Comparison of ENCODE assay signal across 15 cellular contexts in the genomic region with DNA sequence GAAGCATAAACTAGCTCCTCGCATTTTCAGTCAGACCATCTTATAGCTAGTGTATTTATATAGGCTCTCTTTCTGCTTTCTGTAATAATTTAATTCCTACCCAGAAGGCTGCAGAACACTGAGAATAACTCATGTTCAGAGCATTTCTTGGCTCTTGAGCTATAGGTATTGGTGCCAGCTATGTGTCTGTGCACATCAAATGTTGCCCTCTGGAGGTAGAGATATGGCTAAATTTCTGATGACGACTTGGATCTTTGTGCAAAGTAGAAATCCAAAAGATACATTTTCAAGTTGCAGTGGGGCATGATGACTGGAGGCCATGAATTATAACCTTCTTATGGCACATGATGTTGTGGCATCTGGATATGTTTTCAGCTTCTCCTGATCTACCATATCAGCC.
DNase-seq lines count a peak whose midpoint lies in the region; ATAC-seq and TF ChIP-seq lines count a peak whose summit lies in the region.
"Had no signal": no experiment of that assay in that cellular context is flagged by ENCODE, and none has a peak within 500 bp of the region (broad histone marks: within the 10 kb centered on the region; RNA-seq: fewer than 3 reads in every experiment).

No MANE protein-coding gene starts in this region.

- H3K36me3 Mint-ChIP-seq in activated naive CD4-positive, alpha-beta T cell treated with anti-CD3 and anti-CD28 coated beads for 36 hours (ENCODE audit: low read depth), result no peaks in the 10 kb centered on the region

- H3K27ac ChIP-seq in psoas muscle, result no peak overlapping the region
- H3K27ac ChIP-seq: coronary artery, esophagus muscularis mucosa, neural progenitor cell had no signal

- ATAC-seq in psoas muscle (peak in 3 of 4 donors; percentile 23 to 74 (median 67)), HG03354 (IDR thresholded peaks at IDR 0.05; ENCODE audit: poor library complexity, severe bottlenecking, unreplicated experiment) (no peak), HG03442 (IDR thresholded peaks at IDR 0.05; ENCODE audit: unreplicated experiment) (no peak)
- ATAC-seq: activated CD4-positive, alpha-beta T cell treated with anti-CD3 and anti-CD28 coated beads for 36 hours had no signal

- H3K4me3 ChIP-seq in GM06990 (replicated peaks; ENCODE audit: low read depth, low read length) (no peak overlapping the region), epithelial cell of esophagus (ENCODE audit: low read length) (no peak overlapping the region), psoas muscle (no peak overlapping the region)
- H3K4me3 ChIP-seq: coronary artery, esophagus muscularis mucosa, neural progenitor cell had no signal

- CTCF ChIA-PET in activated naive CD4-positive, alpha-beta T cell treated with anti-CD3 and anti-CD28 coated beads for 36 hours (lab: Charles Lee), result interaction anchor here (1.2 kb wide), 1 partner anchor 36 kb away, joined by 3 read pairs; no protein-coding TSS in a partner anchor

- no peaks in the 10 kb centered on the region for H3K9me3 Mint-ChIP-seq in activated naive CD4-positive, alpha-beta T cell treated with anti-CD3 and anti-CD28 coated beads for 36 hours
- H3K9me3 Mint-ChIP-seq: neural progenitor cell had no signal

- no peaks in the 10 kb centered on the region for H3K27me3 Mint-ChIP-seq in activated naive CD4-positive, alpha-beta T cell treated with anti-CD3 and anti-CD28 coated beads for 36 hours (ENCODE audit: low read depth)

- no peaks in the 10 kb centered on the region for H3K9me3 ChIP-seq in psoas muscle
- H3K9me3 ChIP-seq: esophagus muscularis mucosa had no signal

- intact Hi-C loops in psoas muscle (cut with DNase I), result no loop called here
- intact Hi-C loops in activated naive CD4-positive, alpha-beta T cell treated with anti-CD3 and anti-CD28 coated beads for 36 hours (cut with micrococcal nuclease), result no loop called here

- no peak overlapping the region for H3K4me3 Mint-ChIP-seq in activated naive CD4-positive, alpha-beta T cell treated with anti-CD3 and anti-CD28 coated beads for 36 hours
- H3K4me3 Mint-ChIP-seq: activated CD4-positive, alpha-beta T cell treated with anti-CD3 and anti-CD28 coated beads for 36 hours; neural progenitor cell had no signal

- TF ChIP-seq CTCF in GM06990 (IDR thresholded peaks at IDR 0.05; ENCODE audit: insufficient read depth, low read length, poor library complexity, severe bottlenecking) (peak; percentile 8), epithelial cell of esophagus (IDR thresholded peaks at IDR 0.05; ENCODE audit: insufficient read depth, low read depth, low read length, missing control alignments) (peak; percentile 38), psoas muscle (IDR thresholded peaks at IDR 0.05) (no peak)

- DNase-seq in GM06990 (ENCODE audit: extremely low read depth, insufficient read length) (no peak), OCI-M1 (lab: John Stamatoyannopoulos, UW) (peak; percentile 11), epithelial cell of esophagus (ENCODE audit: low read depth) (peak; percentile 27), psoas muscle (no peak), DMS79 treated with DMSO at 0.1 percent for 48 hours (lab: John Stamatoyannopoulos, UW) (no peak)
- no peak for DNase-seq in activated naive CD4-positive, alpha-beta T cell treated with anti-CD3 and anti-CD28 coated beads for 36 hours
- DNase-seq: activated CD4-positive, alpha-beta T cell treated with anti-CD3 and anti-CD28 coated beads for 36 hours; activated T-cell treated with anti-CD3 and anti-CD28 coated beads, Interleukin-2, amount 50 U/mL, for 1 hour; NCI-H510A; stimulated activated naive CD4-positive, alpha-beta T cell treated with Interleukin-2 at 50 U/mL for 16 hours had no signal

- H3K27ac Mint-ChIP-seq in activated naive CD4-positive, alpha-beta T cell treated with anti-CD3 and anti-CD28 coated beads for 36 hours, result no peak overlapping the region
- H3K27ac Mint-ChIP-seq: activated CD4-positive, alpha-beta T cell treated with anti-CD3 and anti-CD28 coated beads for 36 hours; neural progenitor cell had no signal

- 41 to 59% (median 53%) methylated on average over 2 of the region's 2 CpGs for WGBS in psoas muscle, 3 donors

- peaks cover 5% of the 10 kb centered on the region for H3K4me1 ChIP-seq in psoas muscle
- H3K4me1 ChIP-seq: esophagus muscularis mucosa had no signal

- no peaks in the 10 kb centered on the region for H3K36me3 ChIP-seq in GM06990 (ENCODE audit: control insufficient read depth, insufficient read depth, low read length)
- H3K36me3 ChIP-seq in psoas muscle (ENCODE audit: insufficient read depth in 1 of 2, low read depth in 1 of 2), result peaks cover 4 to 66% of the 10 kb centered on the region in 2 donors
- H3K36me3 ChIP-seq: neural progenitor cell had no signal

- H3K4me1 Mint-ChIP-seq in activated naive CD4-positive, alpha-beta T cell treated with anti-CD3 and anti-CD28 coated beads for 36 hours (ENCODE audit: low read depth), result peaks cover 2% of the 10 kb centered on the region

- H3K27me3 ChIP-seq in GM06990 (replicated peaks; ENCODE audit: control insufficient read depth, insufficient read depth, low read length) (no peaks in the 10 kb centered on the region), psoas muscle (ENCODE audit: insufficient read depth in 3 of 3, low read length in 2 of 3) (no peaks in the 10 kb centered on the region)
- H3K27me3 ChIP-seq: esophagus muscularis mucosa, neural progenitor cell had no signal

Comparison
In these comparisons a context has a peak if more than half of its experiments do, and no peak if none do; other contexts are left out.
1. DNase-seq: peak in OCI-M1 (single experiment) and epithelial cell of esophagus (single experiment); none in GM06990 (single experiment), psoas muscle (0 of 2), DMS79 treated with DMSO at 0.1 percent for 48 hours (single experiment) and activated naive CD4-positive, alpha-beta T cell treated with anti-CD3 and anti-CD28 coated beads for 36 hours (single experiment).
2. ATAC-seq: peak in psoas muscle (3 of 4); none in HG03354 (single experiment) and HG03442 (single experiment).